ENCODE assay signal across 7 cellular contexts in genomic region chr6:72521684-72522083, GRCh38.
"Had no signal": no experiment of that assay in that cellular context is flagged by ENCODE, and none has a peak within 500 bp of the region (broad histone marks: within the 10 kb centered on the region; RNA-seq: fewer than 3 reads in every experiment).

No MANE protein-coding gene starts in this region.

- H3K27ac Mint-ChIP-seq: IgD-negative memory B cell had no signal

- H3K4me2 ChIP-seq: KMS-11 had no signal

- DNase-seq: Karpas-422, Kasumi-1, KBM-7, KG1 had no signal

- H3K36me3 Mint-ChIP-seq: IgD-negative memory B cell had no signal

- H3K9ac ChIP-seq: KMS-11 had no signal

- H3K4me3 Mint-ChIP-seq: IgD-negative memory B cell had no signal

- H3K27ac ChIP-seq: HL-60, KMS-11 had no signal
